ENCODE assay signal across 28 cellular contexts in the genomic region with DNA sequence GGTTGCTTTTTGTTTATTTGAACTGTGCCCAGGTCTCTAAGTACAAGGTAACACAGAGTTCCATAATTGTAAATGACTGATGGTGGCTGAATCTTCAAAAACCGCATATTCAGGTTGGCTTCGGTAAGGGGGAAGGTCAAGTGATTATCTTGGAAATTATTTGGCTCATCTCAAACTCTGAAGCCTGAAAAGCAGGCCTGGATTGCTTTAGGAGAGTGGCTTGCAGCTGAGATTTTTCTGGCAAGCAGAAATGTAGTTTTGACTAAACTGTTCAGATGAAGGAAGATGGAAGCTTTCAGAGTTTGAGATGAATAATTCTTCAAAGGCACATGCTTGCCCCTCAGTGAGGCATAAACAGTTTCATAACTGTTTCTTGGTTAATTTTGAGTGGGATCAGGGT.
"Had no signal": no experiment of that assay in that cellular context is flagged by ENCODE, and none has a peak within 500 bp of the region (broad histone marks: within the 10 kb centered on the region; RNA-seq: fewer than 3 reads in every experiment).

No MANE protein-coding gene starts in this region.

- H3K36me3 Mint-ChIP-seq: naive B cell; naive thymus-derived CD8-positive, alpha-beta T cell; natural killer cell treated with Interleukin-12 subunit alpha and Interleukin-12 subunit beta and Interleukin-15 and Interleukin-18, amount 100 ng/mL, for 72 hours; stimulated activated effector memory CD8-positive, alpha-beta T cell treated with anti-CD3 and anti-CD28 coated beads, Interleukin-12 subunit alpha, Interleukin-12 subunit beta, amount 100 ng/mL, for 72 hours; stimulated activated naive B cell treated with anti-CD40 and anti-IgM and Interleukin-4, amounts not matched to agents 10 μg/mL and 1 μg/mL and 100 μg/mL, for 72 hours; type B pancreatic cell had no signal

- H3K27ac ChIP-seq: neutrophil, pancreas, prostate gland, right lobe of liver, sigmoid colon, stomach, suprapubic skin, testis, tibial artery, transverse colon, upper lobe of right lung, uterus had no signal

- DNase-seq: naive B cell; naive thymus-derived CD8-positive, alpha-beta T cell; nephron progenitor cell; nucleus accumbens; pancreas; right cardiac atrium; right lobe of liver; sigmoid colon; stimulated activated CD4-positive, alpha-beta T cell treated with anti-CD3 and anti-CD28 coated beads, Interleukin-15, amount 100 ng/mL, for 24 hours; stimulated activated CD4-positive, alpha-beta T cell treated with anti-CD3 and anti-CD28 coated beads, Interleukin-2, amount 100 ng/mL, for 24 hours; stimulated activated CD4-positive, alpha-beta T cell treated with anti-CD3 and anti-CD28 coated beads, Interleukin-2, amount 100 ng/mL, for 48 hours; stimulated activated CD4-positive, alpha-beta T cell treated with anti-CD3 and anti-CD28 coated beads, Interleukin-4, amount 100 ng/mL, for 24 hours; stimulated activated naive B cell treated with anti-CD40 and anti-IgM and Interleukin-4, amounts not matched to agents 10 μg/mL and 1 μg/mL and 100 μg/mL, for 72 hours; stimulated activated naive CD4-positive, alpha-beta T cell treated with Interleukin-2 at 50 U/mL for 16 hours; stomach; testis; tibial artery; transverse colon; upper lobe of right lung; uterus had no signal

- H3K9me3 Mint-ChIP-seq: naive B cell; naive thymus-derived CD8-positive, alpha-beta T cell; natural killer cell treated with Interleukin-12 subunit alpha and Interleukin-12 subunit beta and Interleukin-15 and Interleukin-18, amount 100 ng/mL, for 72 hours; nephron progenitor cell; neural crest cell; stimulated activated effector memory CD8-positive, alpha-beta T cell treated with anti-CD3 and anti-CD28 coated beads, Interleukin-12 subunit alpha, Interleukin-12 subunit beta, amount 100 ng/mL, for 72 hours; stimulated activated naive B cell treated with anti-CD40 and anti-IgM and Interleukin-4, amounts not matched to agents 10 μg/mL and 1 μg/mL and 100 μg/mL, for 72 hours; stimulated activated naive CD8-positive, alpha-beta T cell treated with anti-CD3 and anti-CD28 coated beads, Interleukin-15, Interleukin-2, amounts not matched to agents 100 ng/mL and 50 ng/mL, for 24 hours; type B pancreatic cell had no signal

- H3K4me3 Mint-ChIP-seq: naive B cell; naive thymus-derived CD8-positive, alpha-beta T cell; natural killer cell treated with Interleukin-12 subunit alpha and Interleukin-12 subunit beta and Interleukin-15 and Interleukin-18, amount 100 ng/mL, for 72 hours; nephron progenitor cell; neural crest cell; stimulated activated effector memory CD8-positive, alpha-beta T cell treated with anti-CD3 and anti-CD28 coated beads, Interleukin-12 subunit alpha, Interleukin-12 subunit beta, amount 100 ng/mL, for 72 hours; stimulated activated naive B cell treated with anti-CD40 and anti-IgM and Interleukin-4, amounts not matched to agents 10 μg/mL and 1 μg/mL and 100 μg/mL, for 72 hours; stimulated activated naive CD8-positive, alpha-beta T cell treated with anti-CD3 and anti-CD28 coated beads, Interleukin-15, Interleukin-2, amounts not matched to agents 100 ng/mL and 50 ng/mL, for 24 hours; type B pancreatic cell had no signal

- H3K4me1 ChIP-seq: pancreas, prostate gland, right lobe of liver, stomach, suprapubic skin, testis, tibial artery, transverse colon, upper lobe of right lung, uterus had no signal

- H3K36me3 ChIP-seq: neutrophil, pancreas, prostate gland, right lobe of liver, sigmoid colon, stomach, suprapubic skin, tibial artery, transverse colon, upper lobe of right lung, uterus had no signal

- H3K27me3 ChIP-seq: neutrophil, pancreas, right lobe of liver, sigmoid colon, stomach, suprapubic skin, testis, tibial artery, transverse colon, upper lobe of right lung, uterus had no signal

- H3K27ac Mint-ChIP-seq: naive B cell; naive thymus-derived CD8-positive, alpha-beta T cell; natural killer cell treated with Interleukin-12 subunit alpha and Interleukin-12 subunit beta and Interleukin-15 and Interleukin-18, amount 100 ng/mL, for 72 hours; nephron progenitor cell; stimulated activated effector memory CD8-positive, alpha-beta T cell treated with anti-CD3 and anti-CD28 coated beads, Interleukin-12 subunit alpha, Interleukin-12 subunit beta, amount 100 ng/mL, for 72 hours; stimulated activated naive B cell treated with anti-CD40 and anti-IgM and Interleukin-4, amounts not matched to agents 10 μg/mL and 1 μg/mL and 100 μg/mL, for 72 hours; stimulated activated naive CD8-positive, alpha-beta T cell treated with anti-CD3 and anti-CD28 coated beads, Interleukin-15, Interleukin-2, amounts not matched to agents 100 ng/mL and 50 ng/mL, for 24 hours; type B pancreatic cell had no signal

- H3K4me1 Mint-ChIP-seq: naive B cell; naive thymus-derived CD8-positive, alpha-beta T cell; nephron progenitor cell; neural crest cell; stimulated activated effector memory CD8-positive, alpha-beta T cell treated with anti-CD3 and anti-CD28 coated beads, Interleukin-12 subunit alpha, Interleukin-12 subunit beta, amount 100 ng/mL, for 72 hours; stimulated activated naive B cell treated with anti-CD40 and anti-IgM and Interleukin-4, amounts not matched to agents 10 μg/mL and 1 μg/mL and 100 μg/mL, for 72 hours had no signal

- H3K4me3 ChIP-seq: pancreas, prostate gland, right lobe of liver, sigmoid colon, stomach, suprapubic skin, testis, tibial artery, transverse colon, upper lobe of right lung, uterus had no signal

- H3K27me3 Mint-ChIP-seq: naive B cell; naive thymus-derived CD8-positive, alpha-beta T cell; natural killer cell treated with Interleukin-12 subunit alpha and Interleukin-12 subunit beta and Interleukin-15 and Interleukin-18, amount 100 ng/mL, for 72 hours; stimulated activated naive B cell treated with anti-CD40 and anti-IgM and Interleukin-4, amounts not matched to agents 10 μg/mL and 1 μg/mL and 100 μg/mL, for 72 hours; stimulated activated naive CD8-positive, alpha-beta T cell treated with anti-CD3 and anti-CD28 coated beads, Interleukin-15, Interleukin-2, amounts not matched to agents 100 ng/mL and 50 ng/mL, for 24 hours; type B pancreatic cell had no signal

- H3K9me3 ChIP-seq: neutrophil, pancreas, prostate gland, right lobe of liver, sigmoid colon, stomach, suprapubic skin, testis, tibial artery, transverse colon, upper lobe of right lung, uterus had no signal
